17 cellular contexts compared by ENCODE assay signal in the genomic region with DNA sequence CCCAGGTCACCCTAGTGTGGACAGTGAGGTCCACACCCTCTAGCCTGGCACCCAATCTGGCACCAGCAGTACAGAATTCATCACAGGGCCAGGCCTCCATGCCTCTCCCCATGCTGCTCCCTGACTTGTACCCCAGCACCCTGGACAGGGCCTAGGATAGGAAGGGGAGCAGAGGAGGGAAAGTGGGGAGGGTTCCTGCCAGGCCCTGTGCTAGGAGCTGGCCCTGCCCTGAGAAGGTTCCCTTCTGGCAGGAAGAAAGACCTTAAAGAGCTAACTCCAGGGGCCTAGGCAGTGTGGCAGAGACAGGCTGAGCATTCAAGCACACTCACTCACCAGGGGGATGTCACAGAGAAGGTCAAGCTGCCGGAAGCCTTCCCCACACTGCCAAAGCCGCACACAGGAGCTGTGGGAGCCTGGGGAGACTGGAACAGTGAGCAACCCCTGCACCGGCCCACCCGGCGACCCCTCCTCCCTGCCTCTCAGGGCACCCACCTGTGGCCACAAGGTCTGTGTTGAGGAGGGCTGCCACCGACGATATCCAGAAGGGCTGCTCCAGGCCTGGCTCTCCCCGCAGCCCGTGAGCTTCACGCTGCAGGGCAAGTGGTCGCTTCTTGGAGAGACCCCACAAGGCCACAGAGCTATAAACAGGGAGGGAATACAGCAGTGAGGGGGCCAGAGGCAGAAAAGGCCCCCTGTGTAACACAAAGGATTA. TPM values are rescaled to one million over a fixed set of nuclear protein-coding genes. Genes with fewer than 3 reads are reported as not detected.
A peak's percentile ranks its signal among the peaks of the same experiment; 100 is the strongest.
DNase-seq lines count a peak whose midpoint lies in the region; ATAC-seq and TF ChIP-seq lines count a peak whose summit lies in the region.
"Had no signal": no experiment of that assay in that cellular context is flagged by ENCODE, and none has a peak within 500 bp of the region (broad histone marks: within the 10 kb centered on the region; RNA-seq: fewer than 3 reads in every experiment).

No MANE protein-coding gene starts in this region.

- peak; percentile 34 for DNase-seq in activated CD8-positive, alpha-beta memory T cell treated with anti-CD3 and anti-CD28 coated beads, Interleukin-2, amount 50 U/mL, for 48 hours
- no peak for DNase-seq in activated CD8-positive, alpha-beta memory T cell treated with anti-CD3 and anti-CD28 coated beads, Interleukin-2, amount 10 ng/mL, durations not matched to agents 7 days and 5 days
- DNase-seq in activated T-helper 2 cell treated with anti-CD3 and anti-CD28 coated beads, Interferon-gamma antibody, Interleukin-2, Interleukin-4, amounts not matched to agents 10 μg/mL and 5 μg/mL and 100 μg/mL, durations not matched to agents 14 hours and 24 hours and 36 hours (ENCODE audit: low spot score) = peak; percentile 6
- DNase-seq in osteocyte (ENCODE audit: extremely low spot score, unreplicated experiment) = peak; percentile 78
- DNase-seq in aorta = peak; percentile 30 to 68
- DNase-seq in GM13976 (ENCODE audit: low spot score) = no peak
- DNase-seq in lower lobe of right lung = no peak
- no peak for DNase-seq in NCI-H446 treated with DMSO at 0.1 percent for 48 hours (lab: John Stamatoyannopoulos, UW)
- DNase-seq: Caco-2, HFFc6, NCI-H1092, NCI-H1694 had no signal

- H3K4me1 ChIP-seq in aorta (ENCODE audit: control insufficient read depth in 1 of 2, insufficient read depth in 2 of 2, low read length in 2 of 2) (no peaks in the 10 kb centered on the region), lower lobe of right lung (no peaks in the 10 kb centered on the region)
- H3K4me1 ChIP-seq: Caco-2 had no signal

- peaks cover 0 to 12% of the 10 kb centered on the region in 2 donors for H3K36me3 ChIP-seq in aorta (ENCODE audit: control insufficient read depth in 1 of 2, insufficient read depth in 2 of 2, low read length in 1 of 2)
- H3K36me3 ChIP-seq in lower lobe of right lung = peaks cover 67% of the 10 kb centered on the region

- H3K9me3 Mint-ChIP-seq in activated CD8-positive, alpha-beta memory T cell treated with anti-CD3 and anti-CD28 coated beads, Interleukin-2, amount 10 ng/mL, durations not matched to agents 7 days and 5 days (ENCODE audit: low read depth) = no peaks in the 10 kb centered on the region
- no peaks in the 10 kb centered on the region for H3K9me3 Mint-ChIP-seq in activated T-helper 2 cell treated with anti-CD3 and anti-CD28 coated beads, Interferon-gamma antibody, Interleukin-2, Interleukin-4, amounts not matched to agents 10 μg/mL and 5 μg/mL and 100 μg/mL, durations not matched to agents 14 hours and 24 hours and 36 hours
- no peaks in the 10 kb centered on the region for H3K9me3 Mint-ChIP-seq in osteocyte (ENCODE audit: unreplicated experiment)
- H3K9me3 Mint-ChIP-seq: HFFc6 had no signal

- H3K27ac ChIP-seq in aorta (ENCODE audit: low read depth in 1 of 2, low read length in 2 of 2) (no peak overlapping the region), lower lobe of right lung (no peak overlapping the region)
- H3K27ac ChIP-seq: KMS-11 had no signal

- no peak for ATAC-seq in activated CD8-positive, alpha-beta memory T cell treated with anti-CD3 and anti-CD28 coated beads, Interleukin-2, amount 10 ng/mL, durations not matched to agents 7 days and 5 days
- ATAC-seq in aorta (ENCODE audit: low FRiP score) = no peak
- no peak for ATAC-seq in lower lobe of right lung

- no peak overlapping the region for H3K4me3 Mint-ChIP-seq in activated CD8-positive, alpha-beta memory T cell treated with anti-CD3 and anti-CD28 coated beads, Interleukin-2, amount 10 ng/mL, durations not matched to agents 7 days and 5 days
- no peak overlapping the region for H3K4me3 Mint-ChIP-seq in activated T-helper 2 cell treated with anti-CD3 and anti-CD28 coated beads, Interferon-gamma antibody, Interleukin-2, Interleukin-4, amounts not matched to agents 10 μg/mL and 5 μg/mL and 100 μg/mL, durations not matched to agents 14 hours and 24 hours and 36 hours (ENCODE audit: low read depth)
- no peak overlapping the region for H3K4me3 Mint-ChIP-seq in osteocyte (ENCODE audit: unreplicated experiment)
- H3K4me3 Mint-ChIP-seq: CD14-positive monocyte, HFFc6 had no signal

- no peak overlapping the region for H3K4me3 ChIP-seq in aorta (ENCODE audit: low read length in 2 of 2)
- no peak overlapping the region for H3K4me3 ChIP-seq in lower lobe of right lung

- H3K27me3 Mint-ChIP-seq in activated CD8-positive, alpha-beta memory T cell treated with anti-CD3 and anti-CD28 coated beads, Interleukin-2, amount 10 ng/mL, durations not matched to agents 7 days and 5 days = no peaks in the 10 kb centered on the region
- H3K27me3 Mint-ChIP-seq in activated T-helper 2 cell treated with anti-CD3 and anti-CD28 coated beads, Interferon-gamma antibody, Interleukin-2, Interleukin-4, amounts not matched to agents 10 μg/mL and 5 μg/mL and 100 μg/mL, durations not matched to agents 14 hours and 24 hours and 36 hours (ENCODE audit: low read depth) = no peaks in the 10 kb centered on the region
- H3K27me3 Mint-ChIP-seq in osteocyte (ENCODE audit: unreplicated experiment) = no peaks in the 10 kb centered on the region

- 95% methylated on average over 11 of the region's 11 CpGs for WGBS in aorta, 2 donors

- CTCF ChIA-PET in activated CD8-positive, alpha-beta memory T cell treated with anti-CD3 and anti-CD28 coated beads, Interleukin-2, amount 10 ng/mL, durations not matched to agents 7 days and 5 days (lab: Charles Lee) = no interaction called here

- intact Hi-C loops in activated T-helper 2 cell treated with anti-CD3 and anti-CD28 coated beads, Interferon-gamma antibody, Interleukin-2, Interleukin-4, amounts not matched to agents 10 μg/mL and 5 μg/mL and 100 μg/mL, durations not matched to agents 14 hours and 24 hours and 36 hours (cut with micrococcal nuclease) = no loop called here
- intact Hi-C loops in aorta (cut with DNase I) (no loop called here), lower lobe of right lung (cut with DNase I) (no loop called here)

- H3K4me1 Mint-ChIP-seq in activated CD8-positive, alpha-beta memory T cell treated with anti-CD3 and anti-CD28 coated beads, Interleukin-2, amount 10 ng/mL, durations not matched to agents 7 days and 5 days = peaks cover 15% of the 10 kb centered on the region
- H3K4me1 Mint-ChIP-seq in activated T-helper 2 cell treated with anti-CD3 and anti-CD28 coated beads, Interferon-gamma antibody, Interleukin-2, Interleukin-4, amounts not matched to agents 10 μg/mL and 5 μg/mL and 100 μg/mL, durations not matched to agents 14 hours and 24 hours and 36 hours (ENCODE audit: low read depth) = peaks cover 6% of the 10 kb centered on the region
- H3K4me1 Mint-ChIP-seq in osteocyte (ENCODE audit: unreplicated experiment) = no peaks in the 10 kb centered on the region

- no peak for TF ChIP-seq CTCF in osteocyte (IDR thresholded peaks at IDR 0.05)
- no peak for TF ChIP-seq CTCF in GM13976 (IDR thresholded peaks at IDR 0.05; ENCODE audit: borderline replicate concordance, control extremely low read depth, extremely low read depth, insufficient read depth, missing control alignments)
- TF ChIP-seq CTCF in lower lobe of right lung (IDR thresholded peaks at IDR 0.05) = no peak

- no peak overlapping the region for H3K27ac Mint-ChIP-seq in activated CD8-positive, alpha-beta memory T cell treated with anti-CD3 and anti-CD28 coated beads, Interleukin-2, amount 10 ng/mL, durations not matched to agents 7 days and 5 days
- no peak overlapping the region for H3K27ac Mint-ChIP-seq in activated T-helper 2 cell treated with anti-CD3 and anti-CD28 coated beads, Interferon-gamma antibody, Interleukin-2, Interleukin-4, amounts not matched to agents 10 μg/mL and 5 μg/mL and 100 μg/mL, durations not matched to agents 14 hours and 24 hours and 36 hours
- no peak overlapping the region for H3K27ac Mint-ChIP-seq in osteocyte (ENCODE audit: unreplicated experiment)
- H3K27ac Mint-ChIP-seq: HFFc6 had no signal

- no peaks in the 10 kb centered on the region for H3K27me3 ChIP-seq in aorta (ENCODE audit: control insufficient read depth in 1 of 2, insufficient read depth in 2 of 2, low read length in 1 of 2)
- no peaks in the 10 kb centered on the region for H3K27me3 ChIP-seq in lower lobe of right lung (ENCODE audit: low read depth)

- H3K9me3 ChIP-seq in aorta (ENCODE audit: control insufficient read depth, low read length) (no peaks in the 10 kb centered on the region), lower lobe of right lung (no peaks in the 10 kb centered on the region)
- H3K9me3 ChIP-seq: Caco-2 had no signal

- in situ Hi-C loops in GM13976 (cut with MboI; ENCODE audit: low sequenced_read_pairs, unreplicated experiment) = no loop called here

- H3K36me3 Mint-ChIP-seq in activated CD8-positive, alpha-beta memory T cell treated with anti-CD3 and anti-CD28 coated beads, Interleukin-2, amount 10 ng/mL, durations not matched to agents 7 days and 5 days = peaks cover 25% of the 10 kb centered on the region
- H3K36me3 Mint-ChIP-seq in activated T-helper 2 cell treated with anti-CD3 and anti-CD28 coated beads, Interferon-gamma antibody, Interleukin-2, Interleukin-4, amounts not matched to agents 10 μg/mL and 5 μg/mL and 100 μg/mL, durations not matched to agents 14 hours and 24 hours and 36 hours (ENCODE audit: low read depth) = peaks cover 55% of the 10 kb centered on the region
- H3K36me3 Mint-ChIP-seq in osteocyte (ENCODE audit: unreplicated experiment) = peaks cover 32% of the 10 kb centered on the region

RNA-seq across cellular contexts. Expression of gene RRP9, which starts 7.4 kb away (rescaled TPM):
- 10 to 100 TPM; 25.4 to 38.0 TPM for total RNA-seq in activated CD8-positive, alpha-beta memory T cell treated with anti-CD3 and anti-CD28 coated beads, Interleukin-2, amount 10 ng/mL, durations not matched to agents 7 days and 5 days
- total RNA-seq in activated T-helper 2 cell treated with anti-CD3 and anti-CD28 coated beads, Interferon-gamma antibody, Interleukin-2, Interleukin-4, amounts not matched to agents 10 μg/mL and 5 μg/mL and 100 μg/mL, durations not matched to agents 14 hours and 24 hours and 36 hours = 57.5 and 58.2 TPM in 2 replicates
- total RNA-seq in osteocyte = 20.7 and 22.8 TPM in 2 replicates
- total RNA-seq in aorta = 10 to 100 TPM in 1 of 2 donors, 1 to 10 TPM in 1; 9.3 to 11.4 TPM
- polyA plus RNA-seq in aorta = 10 to 100 TPM in 1 of 2 donors, 1 to 10 TPM in 1; 5.0 to 11.0 TPM
- 16.2 TPM for total RNA-seq in lower lobe of right lung

RNA-seq across cellular contexts. Expression of gene PARP3, which starts 7.9 kb away (rescaled TPM):
- total RNA-seq in activated CD8-positive, alpha-beta memory T cell treated with anti-CD3 and anti-CD28 coated beads, Interleukin-2, amount 10 ng/mL, durations not matched to agents 7 days and 5 days = 10 to 100 TPM; 15.8 to 19.0 TPM
- total RNA-seq in activated T-helper 2 cell treated with anti-CD3 and anti-CD28 coated beads, Interferon-gamma antibody, Interleukin-2, Interleukin-4, amounts not matched to agents 10 μg/mL and 5 μg/mL and 100 μg/mL, durations not matched to agents 14 hours and 24 hours and 36 hours = 15.8 and 18.9 TPM in 2 replicates
- total RNA-seq in osteocyte = 12.4 and 13.4 TPM in 2 replicates
- total RNA-seq in aorta = 10 to 100 TPM; 11.6 to 18.1 TPM
- polyA plus RNA-seq in aorta = 10 to 100 TPM; 11.0 to 35.0 TPM
- 24.6 TPM for total RNA-seq in lower lobe of right lung

RNA-seq across cellular contexts. Expression of gene GPR62, which starts 20.9 kb away (rescaled TPM):
- not detected for total RNA-seq in activated CD8-positive, alpha-beta memory T cell treated with anti-CD3 and anti-CD28 coated beads, Interleukin-2, amount 10 ng/mL, durations not matched to agents 7 days and 5 days
- total RNA-seq in activated T-helper 2 cell treated with anti-CD3 and anti-CD28 coated beads, Interferon-gamma antibody, Interleukin-2, Interleukin-4, amounts not matched to agents 10 μg/mL and 5 μg/mL and 100 μg/mL, durations not matched to agents 14 hours and 24 hours and 36 hours = not detected in 2 replicates
- not detected in 2 replicates for total RNA-seq in osteocyte
- not detected for total RNA-seq in aorta
- polyA plus RNA-seq in aorta = under 1 TPM in 1 of 2 donors, not detected in 1; 0.15 TPM
- total RNA-seq in lower lobe of right lung = not detected
- total RNA-seq: A172, Caco-2, G401, MCF 10A had no signal
- polyA plus RNA-seq: CD14-positive monocyte had no signal

RNA-seq across cellular contexts. Expression of gene IQCF1, which starts 31.1 kb away (rescaled TPM):
- total RNA-seq in activated CD8-positive, alpha-beta memory T cell treated with anti-CD3 and anti-CD28 coated beads, Interleukin-2, amount 10 ng/mL, durations not matched to agents 7 days and 5 days = not detected
- not detected in 2 replicates for total RNA-seq in activated T-helper 2 cell treated with anti-CD3 and anti-CD28 coated beads, Interferon-gamma antibody, Interleukin-2, Interleukin-4, amounts not matched to agents 10 μg/mL and 5 μg/mL and 100 μg/mL, durations not matched to agents 14 hours and 24 hours and 36 hours
- total RNA-seq in osteocyte (not detected in 2 replicates), aorta (not detected), lower lobe of right lung (not detected)
- polyA plus RNA-seq in aorta = not detected
- total RNA-seq: A172, Caco-2, G401, HFFc6, MCF 10A had no signal
- polyA plus RNA-seq: CD14-positive monocyte had no signal

RNA-seq across cellular contexts. Expression of gene PCBP4, which starts 33.0 kb away (rescaled TPM):
- 10 to 100 TPM; 11.4 to 21.1 TPM for total RNA-seq in activated CD8-positive, alpha-beta memory T cell treated with anti-CD3 and anti-CD28 coated beads, Interleukin-2, amount 10 ng/mL, durations not matched to agents 7 days and 5 days
- total RNA-seq in activated T-helper 2 cell treated with anti-CD3 and anti-CD28 coated beads, Interferon-gamma antibody, Interleukin-2, Interleukin-4, amounts not matched to agents 10 μg/mL and 5 μg/mL and 100 μg/mL, durations not matched to agents 14 hours and 24 hours and 36 hours = 21.1 and 23.8 TPM in 2 replicates
- total RNA-seq in osteocyte = 47.5 and 50.8 TPM in 2 replicates
- total RNA-seq in aorta = 10 to 100 TPM; 58.1 to 63.7 TPM
- polyA plus RNA-seq in aorta = 100 to 1,000 TPM in 1 of 2 donors, 10 to 100 TPM in 1; 29.4 to 124 TPM
- 24.6 TPM for total RNA-seq in lower lobe of right lung

Comparison
In these comparisons a context has a peak if more than half of its experiments do, and no peak if none do; other contexts are left out.
1. DNase-seq: peak in activated CD8-positive, alpha-beta memory T cell treated with anti-CD3 and anti-CD28 coated beads, Interleukin-2, amount 50 U/mL, for 48 hours (single experiment), activated T-helper 2 cell treated with anti-CD3 and anti-CD28 coated beads, Interferon-gamma antibody, Interleukin-2, Interleukin-4, amounts not matched to agents 10 μg/mL and 5 μg/mL and 100 μg/mL, durations not matched to agents 14 hours and 24 hours and 36 hours (single experiment), osteocyte (single experiment) and aorta (2 of 2); none in activated CD8-positive, alpha-beta memory T cell treated with anti-CD3 and anti-CD28 coated beads, Interleukin-2, amount 10 ng/mL, durations not matched to agents 7 days and 5 days (single experiment), GM13976 (single experiment), lower lobe of right lung (single experiment) and NCI-H446 treated with DMSO at 0.1 percent for 48 hours (single experiment).